ENCODE assay signal across 16 cellular contexts in genomic region chr4:1604181-1604705, GRCh38.
DNase-seq lines count a peak whose midpoint lies in the region; ATAC-seq, FAIRE-seq and TF ChIP-seq lines count a peak whose summit lies in the region.
"Had no signal": no experiment of that assay in that cellular context is flagged by ENCODE, and none has a peak within 500 bp of the region (broad histone marks: within the 10 kb centered on the region; RNA-seq: fewer than 3 reads in every experiment).

No MANE protein-coding gene starts in this region.

- no peaks in the 10 kb centered on the region for H3K36me3 Mint-ChIP-seq in natural killer cell treated with Interleukin-12 subunit alpha and Interleukin-12 subunit beta and Interleukin-15 and Interleukin-18, amount 100 ng/mL, for 72 hours
- no peaks in the 10 kb centered on the region for H3K36me3 Mint-ChIP-seq in natural killer cell
- H3K36me3 Mint-ChIP-seq in endothelial cell (ENCODE audit: low read depth, unreplicated experiment) = no peaks in the 10 kb centered on the region
- no peaks in the 10 kb centered on the region for H3K36me3 Mint-ChIP-seq in activated T-cell treated with anti-CD3 and anti-CD28 coated beads, Interleukin-2, amount 50 U/mL, for 4 hours (ENCODE audit: insufficient read depth)

- H3K9me3 ChIP-seq in right cardiac atrium (ENCODE audit: control insufficient read depth, low read length) = no peaks in the 10 kb centered on the region
- H3K9me3 ChIP-seq: adrenal gland, prostate gland had no signal

- ATAC-seq in natural killer cell treated with Interleukin-12 subunit alpha and Interleukin-12 subunit beta and Interleukin-15 and Interleukin-18, amount 100 ng/mL, for 72 hours = peak in 1 of 2 donors; percentile 30
- ATAC-seq in natural killer cell = no peak
- ATAC-seq in right cardiac atrium = no peak
- ATAC-seq in HG03342 (IDR thresholded peaks at IDR 0.05; ENCODE audit: unreplicated experiment) = no peak
- ATAC-seq in activated T-cell treated with anti-CD3 and anti-CD28 coated beads, Interleukin-2, amount 50 U/mL, for 4 hours = no peak

- CTCF ChIA-PET in RWPE1 (lab: Yijun Ruan, JAX) = interaction anchor here (0.5 to 1.4 kb wide), 2 partner anchors 204 to 251 kb away, joined by 3 to 11 read pairs; no protein-coding TSS in a partner anchor

- H3K9me3 Mint-ChIP-seq in natural killer cell treated with Interleukin-12 subunit alpha and Interleukin-12 subunit beta and Interleukin-15 and Interleukin-18, amount 100 ng/mL, for 72 hours = no peaks in the 10 kb centered on the region
- H3K9me3 Mint-ChIP-seq in natural killer cell (no peaks in the 10 kb centered on the region), endothelial cell (ENCODE audit: unreplicated experiment) (no peaks in the 10 kb centered on the region)
- no peaks in the 10 kb centered on the region for H3K9me3 Mint-ChIP-seq in activated T-cell treated with anti-CD3 and anti-CD28 coated beads, Interleukin-2, amount 50 U/mL, for 4 hours

- peak; percentile 55 for DNase-seq in natural killer cell treated with Interleukin-12 subunit alpha and Interleukin-12 subunit beta and Interleukin-15 and Interleukin-18, amount 100 ng/mL, for 72 hours (ENCODE audit: low spot score)
- DNase-seq in natural killer cell (no peak), RWPE1 (ENCODE audit: low spot score) (peak; percentile 42), right cardiac atrium (peak; percentile 6 to 50 (median 29)), urothelium cell line (ENCODE audit: low spot score) (peak; percentile 73), endothelial cell (ENCODE audit: low spot score) (no peak)
- no peak for DNase-seq in activated T-cell treated with anti-CD3 and anti-CD28 coated beads, Interleukin-2, amount 50 U/mL, for 4 hours
- DNase-seq: adrenal gland, AML-193, cortex of kidney, DND-41, NCI-H2029, SIG-M5 had no signal

- no peak overlapping the region for H3K27ac Mint-ChIP-seq in natural killer cell treated with Interleukin-12 subunit alpha and Interleukin-12 subunit beta and Interleukin-15 and Interleukin-18, amount 100 ng/mL, for 72 hours
- H3K27ac Mint-ChIP-seq in natural killer cell (no peak overlapping the region), endothelial cell (ENCODE audit: unreplicated experiment) (no peak overlapping the region)

- H3K27me3 Mint-ChIP-seq in natural killer cell treated with Interleukin-12 subunit alpha and Interleukin-12 subunit beta and Interleukin-15 and Interleukin-18, amount 100 ng/mL, for 72 hours = peaks cover 0 to 3% of the 10 kb centered on the region in 2 donors
- no peaks in the 10 kb centered on the region for H3K27me3 Mint-ChIP-seq in natural killer cell (ENCODE audit: low read depth in 2 of 2)
- peaks cover 8% of the 10 kb centered on the region for H3K27me3 Mint-ChIP-seq in endothelial cell (ENCODE audit: unreplicated experiment)
- peaks cover 5% of the 10 kb centered on the region for H3K27me3 Mint-ChIP-seq in activated T-cell treated with anti-CD3 and anti-CD28 coated beads, Interleukin-2, amount 50 U/mL, for 4 hours (ENCODE audit: low read depth)

- FAIRE-seq in urothelium cell line (lab: Jason Lieb, UNC) = no peak
- FAIRE-seq: GM12891 had no signal

- no peaks in the 10 kb centered on the region for H3K27me3 ChIP-seq in right cardiac atrium (ENCODE audit: control insufficient read depth, insufficient read depth)

- TF ChIP-seq CTCF in natural killer cell (IDR thresholded peaks at IDR 0.05) (no peak), RWPE1 (conservative IDR thresholded peaks at IDR 0.05; ENCODE audit: low read depth) (no peak), endothelial cell (IDR thresholded peaks at IDR 0.05; ENCODE audit: unreplicated experiment) (no peak)

- no peak overlapping the region for H3K4me3 Mint-ChIP-seq in natural killer cell treated with Interleukin-12 subunit alpha and Interleukin-12 subunit beta and Interleukin-15 and Interleukin-18, amount 100 ng/mL, for 72 hours
- H3K4me3 Mint-ChIP-seq in natural killer cell = no peak overlapping the region
- H3K4me3 Mint-ChIP-seq in endothelial cell (ENCODE audit: unreplicated experiment) = no peak overlapping the region
- no peak overlapping the region for H3K4me3 Mint-ChIP-seq in activated T-cell treated with anti-CD3 and anti-CD28 coated beads, Interleukin-2, amount 50 U/mL, for 4 hours

- H3K27ac ChIP-seq in RWPE1 = no peak overlapping the region
- H3K27ac ChIP-seq in right cardiac atrium (ENCODE audit: low read length) = no peak overlapping the region
- H3K27ac ChIP-seq: adrenal gland, prostate gland had no signal

- H3K4me1 Mint-ChIP-seq in natural killer cell treated with Interleukin-12 subunit alpha and Interleukin-12 subunit beta and Interleukin-15 and Interleukin-18, amount 100 ng/mL, for 72 hours (ENCODE audit: low read depth in 2 of 2) = no peaks in the 10 kb centered on the region
- H3K4me1 Mint-ChIP-seq in natural killer cell (no peaks in the 10 kb centered on the region), endothelial cell (ENCODE audit: unreplicated experiment) (no peaks in the 10 kb centered on the region)
- H3K4me1 Mint-ChIP-seq in activated T-cell treated with anti-CD3 and anti-CD28 coated beads, Interleukin-2, amount 50 U/mL, for 4 hours (ENCODE audit: low read depth) = peaks cover 16% of the 10 kb centered on the region

- WGBS in right cardiac atrium = 46% methylated on average over 23 of the region's 23 CpGs

- intact Hi-C loops in natural killer cell (cut with micrococcal nuclease) = no loop called here
- intact Hi-C loops in right cardiac atrium (cut with DNase I) = no loop called here

- POLR2A ChIA-PET in RWPE1 (lab: Yijun Ruan, JAX; ENCODE audit: low non-redundant PET) = no interaction called here

- no peaks in the 10 kb centered on the region for H3K4me1 ChIP-seq in right cardiac atrium (ENCODE audit: control insufficient read depth, insufficient read depth, low read length)
- H3K4me1 ChIP-seq: adrenal gland, prostate gland had no signal

- H3K4me3 ChIP-seq in right cardiac atrium (ENCODE audit: low read length) = no peak overlapping the region
- H3K4me3 ChIP-seq: adrenal gland, prostate gland had no signal

Comparison
In these comparisons a context has a peak if more than half of its experiments do, and no peak if none do; other contexts are left out.
1. DNase-seq: peak in natural killer cell treated with Interleukin-12 subunit alpha and Interleukin-12 subunit beta and Interleukin-15 and Interleukin-18, amount 100 ng/mL, for 72 hours (single experiment), RWPE1 (single experiment), right cardiac atrium (3 of 3) and urothelium cell line (single experiment); none in natural killer cell (single experiment), endothelial cell (single experiment) and activated T-cell treated with anti-CD3 and anti-CD28 coated beads, Interleukin-2, amount 50 U/mL, for 4 hours (single experiment).